Comparison of ENCODE assay signal across 18 cellular contexts in the genomic region with DNA sequence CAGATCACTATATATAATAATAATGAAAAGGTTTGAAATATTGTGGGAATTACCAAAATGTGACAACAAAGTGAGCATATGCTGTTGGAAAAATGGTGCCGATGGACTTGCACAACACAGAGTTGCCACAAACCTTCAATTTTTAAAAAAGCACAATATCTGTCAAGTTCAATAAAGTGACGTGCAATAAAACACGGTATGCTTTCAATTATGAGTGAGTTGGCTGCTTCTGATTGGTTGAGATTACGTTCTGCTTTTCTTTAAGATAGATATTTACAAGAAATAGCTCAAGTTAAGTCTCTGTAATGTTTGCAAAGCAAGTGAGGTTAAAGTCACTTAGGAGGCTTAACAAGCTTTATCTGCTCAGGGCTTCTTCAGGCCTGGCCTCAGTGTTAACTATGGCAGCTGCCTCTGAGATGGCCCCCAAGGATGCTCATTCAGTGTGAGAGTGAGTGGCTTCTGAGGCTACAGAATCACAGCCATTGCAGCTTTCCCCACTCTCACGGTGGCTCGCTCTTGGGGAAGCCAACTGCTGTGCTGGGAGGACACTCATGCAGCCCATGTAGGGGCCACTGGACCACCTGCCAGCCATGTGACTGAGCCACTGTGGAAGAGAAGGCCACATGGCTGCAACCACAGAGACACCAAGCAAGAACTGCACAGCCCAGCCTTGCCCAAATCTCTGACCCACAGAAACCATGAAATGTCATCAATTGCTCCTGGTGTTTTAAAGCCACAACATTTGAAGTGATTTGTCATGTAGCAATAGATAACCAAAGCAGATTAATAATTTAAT.
"Had no signal": no experiment of that assay in that cellular context is flagged by ENCODE, and none has a peak within 500 bp of the region (broad histone marks: within the 10 kb centered on the region; RNA-seq: fewer than 3 reads in every experiment).

No MANE protein-coding gene starts in this region.

- H3K4me3 ChIP-seq: gastroesophageal sphincter, psoas muscle, stomach, thoracic aorta, transverse colon had no signal

- ATAC-seq: effector memory CD8-positive, alpha-beta T cell; gastroesophageal sphincter; naive thymus-derived CD4-positive, alpha-beta T cell; psoas muscle; sciatic nerve had no signal

- DNase-seq: effector memory CD8-positive, alpha-beta T cell; glutamatergic neuron; hippocampal formation; kidney glomerular epithelial cell; mesendoderm; naive thymus-derived CD4-positive, alpha-beta T cell; nephron progenitor cell; psoas muscle; retina; small intestine; stimulated activated CD4-positive, alpha-beta T cell treated with anti-CD3 and anti-CD28 coated beads, Interleukin-12 subunit alpha, Interleukin-12 subunit beta, amount 100 ng/mL, for 4 hours; stimulated activated naive CD4-positive, alpha-beta T cell; stomach; substantia nigra; transverse colon had no signal
